19 cellular contexts compared by ENCODE assay signal in the genomic region with DNA sequence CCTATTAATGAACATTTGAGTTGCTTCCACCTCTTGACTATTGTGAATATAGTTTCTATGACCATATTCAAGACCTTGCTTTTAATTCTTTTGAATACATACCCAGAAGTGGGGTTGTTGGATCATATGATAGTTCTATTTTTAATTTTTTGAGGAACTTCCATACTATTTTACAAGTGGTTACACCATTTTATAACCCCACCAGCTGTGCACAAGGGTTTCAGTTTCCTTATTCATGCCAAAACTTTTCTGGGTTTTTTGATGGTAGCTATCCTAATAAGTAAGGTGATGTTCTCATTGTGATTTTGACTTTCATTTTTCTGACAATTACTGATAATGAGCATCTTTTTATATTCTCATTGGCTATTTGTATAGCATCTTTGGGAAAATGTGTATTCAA.
"Had no signal": no experiment of that assay in that cellular context is flagged by ENCODE, and none has a peak within 500 bp of the region (broad histone marks: within the 10 kb centered on the region; RNA-seq: fewer than 3 reads in every experiment).

No MANE protein-coding gene starts in this region.

- DNase-seq: dorsolateral prefrontal cortex; effector CD8-positive, alpha-beta T cell; foreskin melanocyte; heart left ventricle; hippocampal formation; left colon; left ventricle myocardium superior; mesenchymal stem cell; midbrain; occipital lobe; pancreas; right cardiac atrium; stimulated activated CD4-positive, alpha-beta T cell treated with anti-CD3 and anti-CD28 coated beads, Interleukin-2, amount 100 ng/mL, for 48 hours; stimulated activated naive CD4-positive, alpha-beta T cell treated with Interleukin-2 at 50 U/mL for 16 hours; trophoblast cell had no signal

- ATAC-seq: heart left ventricle; left colon; left ventricle myocardium superior; natural killer cell treated with Interleukin-12 subunit alpha and Interleukin-12 subunit beta and Interleukin-15 and Interleukin-18, amount 100 ng/mL, for 72 hours; pancreas; right cardiac atrium had no signal

- H3K4me3 ChIP-seq: dorsolateral prefrontal cortex, heart left ventricle, lung, neural progenitor cell, pancreas, smooth muscle cell had no signal
